In genomic region chr20:603116-603640, GRCh38 we compare ENCODE assay signal across 26 cellular contexts. TPM values are rescaled to one million over a fixed set of nuclear protein-coding genes. Genes with fewer than 3 reads are reported as not detected.
A peak's percentile ranks its signal among the peaks of the same experiment; 100 is the strongest.
DNase-seq lines count a peak whose midpoint lies in the region; ATAC-seq, FAIRE-seq and TF ChIP-seq lines count a peak whose summit lies in the region.
"Had no signal": no experiment of that assay in that cellular context is flagged by ENCODE, and none has a peak within 500 bp of the region (broad histone marks: within the 10 kb centered on the region; RNA-seq: fewer than 3 reads in every experiment).

No MANE protein-coding gene starts in this region.

- TF ChIP-seq RAD21 in HepG2 (CRISPR knock-in tag; IDR thresholded peaks at IDR 0.05) = no peak

- no peaks in the 10 kb centered on the region for H3K9me3 ChIP-seq in endodermal cell (ENCODE audit: control insufficient read depth, low read length)
- H3K9me3 ChIP-seq in HepG2 (ENCODE audit: low read length) = no peaks in the 10 kb centered on the region
- H3K9me3 ChIP-seq in sigmoid colon = no peaks in the 10 kb centered on the region
- H3K9me3 ChIP-seq in HAP-1 = no peaks in the 10 kb centered on the region
- H3K9me3 ChIP-seq: BLaER1, SK-N-SH had no signal

- H3K4me3 Mint-ChIP-seq in endodermal cell = no peak overlapping the region
- H3K4me3 Mint-ChIP-seq: activated naive CD4-positive, alpha-beta T cell treated with anti-CD3 and anti-CD28 coated beads, Interleukin-2, amount 50 U/mL, for 24 hours; mesothelial cell of epicardium; natural killer cell; WTC11 had no signal

- H3K36me3 ChIP-seq in endodermal cell (ENCODE audit: control insufficient read depth, insufficient read depth, low read length) (no peaks in the 10 kb centered on the region), HepG2 (replicated peaks in 1 of 2; ENCODE audit: control insufficient read depth in 1 of 2, insufficient read depth in 2 of 2, low read length in 2 of 2) (no peaks in the 10 kb centered on the region), sigmoid colon (no peaks in the 10 kb centered on the region), HAP-1 (replicated peaks) (no peaks in the 10 kb centered on the region)
- H3K36me3 ChIP-seq: BLaER1, cardiac muscle cell had no signal

- intact Hi-C loops in HepG2 (cut with micrococcal nuclease; ENCODE audit: unreplicated experiment) (no loop called here), sigmoid colon (cut with DNase I) (no loop called here)

- H3K27me3 ChIP-seq in endodermal cell (ENCODE audit: control insufficient read depth, insufficient read depth, low read length, poor library complexity, severe bottlenecking) = peaks cover 1% of the 10 kb centered on the region
- peaks cover 11 to 52% of the 10 kb centered on the region in 2 experiments; a peak in 4 of 5 replicates for H3K27me3 ChIP-seq in HepG2 (ENCODE audit: control insufficient read depth in 1 of 2, insufficient read depth in 2 of 2, low read length in 2 of 2)
- H3K27me3 ChIP-seq in sigmoid colon = peaks cover 0 to 8% (median 6%) of the 10 kb centered on the region in 3 donors
- H3K27me3 ChIP-seq in HAP-1 (ENCODE audit: low read depth) = no peaks in the 10 kb centered on the region
- H3K27me3 ChIP-seq: BLaER1, cardiac muscle cell had no signal

- no peaks in the 10 kb centered on the region for H4K20me1 ChIP-seq in HepG2 (ENCODE audit: insufficient read depth, low read length)
- H4K20me1 ChIP-seq: BLaER1 had no signal

- H3K79me2 ChIP-seq in HepG2 (ENCODE audit: insufficient read depth, low read length) = no peaks in the 10 kb centered on the region

- no TSS peak for BruUV-seq in HepG2 (replicated peaks; lab: Mats Ljungman, UMichigan)

- H3K4me3 ChIP-seq in endodermal cell (ENCODE audit: low read length) (no peak overlapping the region), HepG2 (replicated peaks in 1 of 3; ENCODE audit: insufficient read depth in 1 of 3, low read depth in 2 of 3, low read length in 3 of 3) (no peak overlapping the region), sigmoid colon (no peak overlapping the region), HAP-1 (no peak overlapping the region)
- H3K4me3 ChIP-seq: BLaER1, cardiac muscle cell, GM23248 had no signal

- no peak for FAIRE-seq in HepG2 (lab: Jason Lieb, UNC)
- FAIRE-seq: endometrium had no signal

- H3K9ac ChIP-seq in endodermal cell (ENCODE audit: extremely low read depth, low read length, poor library complexity, severe bottlenecking) (no peak overlapping the region), HepG2 (ENCODE audit: insufficient read depth, low read depth, low read length) (no peak overlapping the region)
- H3K9ac ChIP-seq: BLaER1, GM23248, SK-N-SH had no signal

- POLR2A ChIA-PET in HepG2 (lab: Yijun Ruan, JAX) = no interaction called here

- H3K27ac Mint-ChIP-seq in endodermal cell = no peak overlapping the region
- H3K27ac Mint-ChIP-seq: activated naive CD4-positive, alpha-beta T cell treated with anti-CD3 and anti-CD28 coated beads, Interleukin-2, amount 50 U/mL, for 24 hours; mesothelial cell of epicardium; natural killer cell; WTC11 had no signal

- H2AFZ ChIP-seq in HepG2 (ENCODE audit: low read length) = no peak overlapping the region
- H2AFZ ChIP-seq: GM23248 had no signal

- in situ Hi-C loops in HepG2 (cut with HindIII; ENCODE audit: extremely low pct_ligation_motif_present, low pct_unique_long_range_greater_than_20kb) = no loop called here
- in situ Hi-C loops in HAP-1 (cut with MboI; ENCODE audit: low sequenced_read_pairs) = no loop called here

- H3K4me1 ChIP-seq in endodermal cell (ENCODE audit: control insufficient read depth, insufficient read depth, low read length) (no peaks in the 10 kb centered on the region), HepG2 (ENCODE audit: insufficient read depth, low read length) (no peaks in the 10 kb centered on the region), sigmoid colon (no peaks in the 10 kb centered on the region), HAP-1 (no peaks in the 10 kb centered on the region)

- CTCF ChIA-PET in HepG2 (lab: Yijun Ruan, JAX; ENCODE audit: low intra/inter-chr PET ratio, low total read pairs) = no interaction called here

- WGBS in endodermal cell (ENCODE audit: insufficient coverage in 1 of 2, insufficient read length in 1 of 2), 2 experiments = 87 to 100% methylated on average over 1 to 8 of the region's 8 CpGs
- WGBS in HepG2 (ENCODE audit: low lambda C conversion rate) = 11% methylated on average over 8 of the region's 8 CpGs
- 67 to 85% methylated on average over 8 of the region's 8 CpGs for WGBS in sigmoid colon, 2 donors

- ATAC-seq in HepG2 (peak; percentile 40), HG02763 (IDR thresholded peaks at IDR 0.05; ENCODE audit: unreplicated experiment) (no peak), GM19397 (IDR thresholded peaks at IDR 0.05; ENCODE audit: unreplicated experiment) (no peak)
- ATAC-seq: left colon, natural killer cell, WTC11 had no signal

- peak; percentile 8 for DNase-seq in MV-4-11 (lab: John Stamatoyannopoulos, UW)
- DNase-seq in endodermal cell = no peak
- no peak for DNase-seq in HepG2 (ENCODE audit: low spot score)
- peak; percentile 34 for DNase-seq in sigmoid colon
- no peak for DNase-seq in HAP-1 (ENCODE audit: low spot score in 2 of 2)
- DNase-seq: aorta, cortex of kidney, DMS79 treated with DMSO at 0.1 percent for 48 hours, GM23248, Karpas-422, left colon, natural killer cell, NCI-H187, NCI-H2171 treated with DMSO at 0.1 percent for 48 hours, NCI-H524, SK-N-SH, substantia nigra had no signal

- H3K27ac ChIP-seq in endodermal cell (ENCODE audit: low read depth, low read length) (no peak overlapping the region), HepG2 (ENCODE audit: extremely low read length, insufficient read depth, low read length) (no peak overlapping the region), sigmoid colon (peak overlapping the region in 2 of 4 donors; percentile 7 to 38)
- H3K27ac ChIP-seq: BLaER1, cardiac muscle cell, GM23248 had no signal

- H3K4me1 Mint-ChIP-seq in endodermal cell = no peaks in the 10 kb centered on the region
- H3K4me1 Mint-ChIP-seq: activated naive CD4-positive, alpha-beta T cell treated with anti-CD3 and anti-CD28 coated beads, Interleukin-2, amount 50 U/mL, for 24 hours; natural killer cell; WTC11 had no signal

- TF ChIP-seq CTCF in endodermal cell (conservative IDR thresholded peaks at IDR 0.05) (peak; percentile 37), HepG2 (CRISPR knock-in tag; IDR thresholded peaks at IDR 0.05) (peak; percentile 25; the same call in 1 of the 2 replicates), sigmoid colon (IDR thresholded peaks at IDR 0.05) (no peak)

- H3K9me3 Mint-ChIP-seq in endodermal cell = no peaks in the 10 kb centered on the region
- H3K9me3 Mint-ChIP-seq: activated naive CD4-positive, alpha-beta T cell treated with anti-CD3 and anti-CD28 coated beads, Interleukin-2, amount 50 U/mL, for 24 hours; mesothelial cell of epicardium; natural killer cell; WTC11 had no signal

- TF ChIP-seq POLR2A in HepG2 (IDR thresholded peaks at IDR 0.05; ENCODE audit: insufficient read depth in 1 of 2, low read depth in 2 of 2, low read length in 2 of 2) = no peak
- TF ChIP-seq POLR2A in sigmoid colon (IDR thresholded peaks at IDR 0.05) = no peak

- no peak overlapping the region for H3K4me2 ChIP-seq in HepG2 (ENCODE audit: low read depth, low read length)
- H3K4me2 ChIP-seq: SK-N-SH had no signal

- TF ChIP-seq EP300 in HepG2 (IDR thresholded peaks at IDR 0.05; ENCODE audit: low read depth in 2 of 2, low read length in 2 of 2) (no peak), HepG2 (CRISPR knock-in tag; IDR thresholded peaks at IDR 0.05; ENCODE audit: borderline replicate concordance) (no peak), sigmoid colon (IDR thresholded peaks at IDR 0.05) (no peak)

- H3K36me3 Mint-ChIP-seq in endodermal cell (ENCODE audit: low read depth) = no peaks in the 10 kb centered on the region
- H3K36me3 Mint-ChIP-seq: activated naive CD4-positive, alpha-beta T cell treated with anti-CD3 and anti-CD28 coated beads, Interleukin-2, amount 50 U/mL, for 24 hours; mesothelial cell of epicardium; natural killer cell; WTC11 had no signal

- H3K27me3 Mint-ChIP-seq in endodermal cell (ENCODE audit: insufficient read depth) = peaks cover 6% of the 10 kb centered on the region

RNA-seq across cellular contexts. Expression of gene TCF15, which starts 6.9 kb away (rescaled TPM):
- total RNA-seq in endodermal cell (1 to 10 TPM; 1.9 to 2.2 TPM), HepG2 (2016; rRNA removed; fragmentation: Illumina TruSeq; extraction: Trizol) (not detected in 2 replicates), sigmoid colon (under 1 TPM in 2 of 4 donors, not detected in 2; 0.36 to 0.66 TPM)
- polyA plus RNA-seq in endodermal cell (2013, experiment 1 of 2) = 1.3 TPM
- 2.2 TPM for polyA plus RNA-seq in endodermal cell (2013, experiment 2 of 2)
- not detected in 2 replicates for total RNA-seq in HepG2 (2016; cell fraction: cytosol; rRNA removed; fragmentation: Illumina TruSeq; extraction: Trizol; ENCODE audit: low read depth)
- not detected in 2 replicates for total RNA-seq in HepG2 (2016; cell fraction: insoluble cytoplasmic fraction; rRNA removed; fragmentation: Illumina TruSeq; extraction: Trizol)
- total RNA-seq in HepG2 (2016; cell fraction: membrane; rRNA removed; fragmentation: Illumina TruSeq; extraction: Trizol) = not detected in 2 replicates
- total RNA-seq in HepG2 (2016; cell fraction: nucleus; rRNA removed; fragmentation: Illumina TruSeq; extraction: Trizol) = not detected in 2 replicates
- polyA plus RNA-seq in HepG2 (2011; rRNA removed) (not detected in 2 replicates), sigmoid colon (under 1 TPM in 1 of 3 donors, not detected in 2; 0.20 TPM)
- not detected in 2 replicates for polyA plus RNA-seq in HepG2 (2011; cell fraction: cytosol; rRNA removed)
- not detected in 2 replicates for polyA plus RNA-seq in HepG2 (2011; cell fraction: nucleus; rRNA removed)
- polyA plus RNA-seq in HepG2 (2012) = not detected in 2 replicates
- polyA plus RNA-seq in HepG2 (2016; cell fraction: cytosol; fragmentation: Illumina TruSeq; extraction: Trizol; ENCODE audit: low read depth) = not detected in 2 replicates
- polyA plus RNA-seq in HepG2 (2016; cell fraction: insoluble cytoplasmic fraction; fragmentation: Illumina TruSeq; extraction: Trizol; ENCODE audit: low read depth) = not detected in 2 replicates
- polyA plus RNA-seq in HepG2 (2016; cell fraction: membrane; fragmentation: Illumina TruSeq; extraction: Trizol; ENCODE audit: low read depth) = not detected in 2 replicates
- polyA plus RNA-seq in HepG2 (2016; cell fraction: nucleus; fragmentation: Illumina TruSeq; extraction: Trizol; ENCODE audit: insufficient read depth, low read depth) = not detected in 2 replicates
- not detected in 2 replicates for polyA minus RNA-seq in HepG2 (2011; rRNA and poly(A)+ RNA removed; ENCODE audit: low replicate concordance)
- not detected in 2 replicates for polyA minus RNA-seq in HepG2 (2011; cell fraction: cytosol; rRNA and poly(A)+ RNA removed)
- polyA minus RNA-seq in HepG2 (2011; cell fraction: nucleus; rRNA and poly(A)+ RNA removed) = not detected in 2 replicates
- total RNA-seq: fibroblast of lung, GM23248 had no signal
- polyA plus RNA-seq: aorta, fibroblast of lung, GM23248, SK-N-SH had no signal

RNA-seq across cellular contexts. Expression of gene SRXN1, which starts 49.8 kb away (rescaled TPM):
- 10 to 100 TPM in 1 of 2 donors, 1 to 10 TPM in 1; 9.7 to 19.3 TPM for total RNA-seq in endodermal cell
- polyA plus RNA-seq in endodermal cell (2013, experiment 1 of 2) = 15.8 TPM
- 13.7 TPM for polyA plus RNA-seq in endodermal cell (2013, experiment 2 of 2)
- 87.7 and 98.2 TPM in 2 replicates for total RNA-seq in HepG2 (2016; rRNA removed; fragmentation: Illumina TruSeq; extraction: Trizol)
- total RNA-seq in HepG2 (2016; cell fraction: cytosol; rRNA removed; fragmentation: Illumina TruSeq; extraction: Trizol; ENCODE audit: low read depth) = 26.2 and 26.7 TPM in 2 replicates
- total RNA-seq in HepG2 (2016; cell fraction: insoluble cytoplasmic fraction; rRNA removed; fragmentation: Illumina TruSeq; extraction: Trizol) = 85.6 and 95.5 TPM in 2 replicates
- 86.8 and 92.3 TPM in 2 replicates for total RNA-seq in HepG2 (2016; cell fraction: membrane; rRNA removed; fragmentation: Illumina TruSeq; extraction: Trizol)
- total RNA-seq in HepG2 (2016; cell fraction: nucleus; rRNA removed; fragmentation: Illumina TruSeq; extraction: Trizol) = 37.3 and 40.4 TPM in 2 replicates
- 29.9 and 41.3 TPM in 2 replicates for polyA plus RNA-seq in HepG2 (2011; rRNA removed)
- polyA plus RNA-seq in HepG2 (2011; cell fraction: cytosol; rRNA removed) = 26.1 and 37.8 TPM in 2 replicates
- polyA plus RNA-seq in HepG2 (2011; cell fraction: nucleus; rRNA removed) = 10.4 and 16.8 TPM in 2 replicates
- polyA plus RNA-seq in HepG2 (2012) = 39.7 and 59.3 TPM in 2 replicates
- 18.8 and 21.5 TPM in 2 replicates for polyA plus RNA-seq in HepG2 (2016; cell fraction: cytosol; fragmentation: Illumina TruSeq; extraction: Trizol; ENCODE audit: low read depth)
- 78.8 and 84.6 TPM in 2 replicates for polyA plus RNA-seq in HepG2 (2016; cell fraction: insoluble cytoplasmic fraction; fragmentation: Illumina TruSeq; extraction: Trizol; ENCODE audit: low read depth)
- polyA plus RNA-seq in HepG2 (2016; cell fraction: membrane; fragmentation: Illumina TruSeq; extraction: Trizol; ENCODE audit: low read depth) = 49.8 and 51.3 TPM in 2 replicates
- polyA plus RNA-seq in HepG2 (2016; cell fraction: nucleus; fragmentation: Illumina TruSeq; extraction: Trizol; ENCODE audit: insufficient read depth, low read depth) = 53.3 and 55.5 TPM in 2 replicates
- 29.6 and 43.5 TPM in 2 replicates for polyA minus RNA-seq in HepG2 (2011; rRNA and poly(A)+ RNA removed; ENCODE audit: low replicate concordance)
- 17.1 and 26.2 TPM in 2 replicates for polyA minus RNA-seq in HepG2 (2011; cell fraction: cytosol; rRNA and poly(A)+ RNA removed)
- polyA minus RNA-seq in HepG2 (2011; cell fraction: nucleus; rRNA and poly(A)+ RNA removed) = 8.4 and 15.7 TPM in 2 replicates
- 10 to 100 TPM; 16.8 to 32.4 (median 27.1) TPM for total RNA-seq in sigmoid colon
- polyA plus RNA-seq in sigmoid colon = 10 to 100 TPM; 21.0 to 35.6 (median 27.5) TPM

RNA-seq across cellular contexts. Expression of gene CSNK2A1, which starts 59.6 kb away (rescaled TPM):
- total RNA-seq in endodermal cell (100 to 1,000 TPM; 202 to 239 TPM), HepG2 (2016; rRNA removed; fragmentation: Illumina TruSeq; extraction: Trizol) (231 and 288 TPM in 2 replicates), sigmoid colon (10 to 100 TPM; 51.5 to 77.1 (median 65.9) TPM)
- polyA plus RNA-seq in endodermal cell (2013, experiment 1 of 2) = 150 TPM
- 149 TPM for polyA plus RNA-seq in endodermal cell (2013, experiment 2 of 2)
- total RNA-seq in HepG2 (2016; cell fraction: cytosol; rRNA removed; fragmentation: Illumina TruSeq; extraction: Trizol; ENCODE audit: low read depth) = 61.5 and 68.7 TPM in 2 replicates
- total RNA-seq in HepG2 (2016; cell fraction: insoluble cytoplasmic fraction; rRNA removed; fragmentation: Illumina TruSeq; extraction: Trizol) = 223 and 276 TPM in 2 replicates
- 134 and 154 TPM in 2 replicates for total RNA-seq in HepG2 (2016; cell fraction: membrane; rRNA removed; fragmentation: Illumina TruSeq; extraction: Trizol)
- total RNA-seq in HepG2 (2016; cell fraction: nucleus; rRNA removed; fragmentation: Illumina TruSeq; extraction: Trizol) = 168 and 193 TPM in 2 replicates
- polyA plus RNA-seq in HepG2 (2011; rRNA removed) (131 and 153 TPM in 2 replicates), sigmoid colon (10 to 100 TPM; 33.0 to 44.0 (median 40.5) TPM)
- polyA plus RNA-seq in HepG2 (2011; cell fraction: cytosol; rRNA removed) = 111 and 139 TPM in 2 replicates
- 88.9 and 104 TPM in 2 replicates for polyA plus RNA-seq in HepG2 (2011; cell fraction: nucleus; rRNA removed)
- polyA plus RNA-seq in HepG2 (2012) = 170 and 173 TPM in 2 replicates
- 29.0 and 30.9 TPM in 2 replicates for polyA plus RNA-seq in HepG2 (2016; cell fraction: cytosol; fragmentation: Illumina TruSeq; extraction: Trizol; ENCODE audit: low read depth)
- 222 and 255 TPM in 2 replicates for polyA plus RNA-seq in HepG2 (2016; cell fraction: insoluble cytoplasmic fraction; fragmentation: Illumina TruSeq; extraction: Trizol; ENCODE audit: low read depth)
- polyA plus RNA-seq in HepG2 (2016; cell fraction: membrane; fragmentation: Illumina TruSeq; extraction: Trizol; ENCODE audit: low read depth) = 56.7 and 58.4 TPM in 2 replicates
- 145 and 159 TPM in 2 replicates for polyA plus RNA-seq in HepG2 (2016; cell fraction: nucleus; fragmentation: Illumina TruSeq; extraction: Trizol; ENCODE audit: insufficient read depth, low read depth)
- 131 and 343 TPM in 2 replicates for polyA minus RNA-seq in HepG2 (2011; rRNA and poly(A)+ RNA removed; ENCODE audit: low replicate concordance)
- polyA minus RNA-seq in HepG2 (2011; cell fraction: cytosol; rRNA and poly(A)+ RNA removed) = 168 and 178 TPM in 2 replicates
- 284 and 317 TPM in 2 replicates for polyA minus RNA-seq in HepG2 (2011; cell fraction: nucleus; rRNA and poly(A)+ RNA removed)

Comparison
In these comparisons a context has a peak if more than half of its experiments do, and no peak if none do; other contexts are left out.
1. DNase-seq: peak in MV-4-11 (single experiment) and sigmoid colon (single experiment); none in endodermal cell (single experiment), HepG2 (single experiment) and HAP-1 (0 of 2).
2. CTCF ChIP-seq: peak in endodermal cell (single experiment) and HepG2 (single experiment); none in sigmoid colon (0 of 4).